In the genomic region with DNA sequence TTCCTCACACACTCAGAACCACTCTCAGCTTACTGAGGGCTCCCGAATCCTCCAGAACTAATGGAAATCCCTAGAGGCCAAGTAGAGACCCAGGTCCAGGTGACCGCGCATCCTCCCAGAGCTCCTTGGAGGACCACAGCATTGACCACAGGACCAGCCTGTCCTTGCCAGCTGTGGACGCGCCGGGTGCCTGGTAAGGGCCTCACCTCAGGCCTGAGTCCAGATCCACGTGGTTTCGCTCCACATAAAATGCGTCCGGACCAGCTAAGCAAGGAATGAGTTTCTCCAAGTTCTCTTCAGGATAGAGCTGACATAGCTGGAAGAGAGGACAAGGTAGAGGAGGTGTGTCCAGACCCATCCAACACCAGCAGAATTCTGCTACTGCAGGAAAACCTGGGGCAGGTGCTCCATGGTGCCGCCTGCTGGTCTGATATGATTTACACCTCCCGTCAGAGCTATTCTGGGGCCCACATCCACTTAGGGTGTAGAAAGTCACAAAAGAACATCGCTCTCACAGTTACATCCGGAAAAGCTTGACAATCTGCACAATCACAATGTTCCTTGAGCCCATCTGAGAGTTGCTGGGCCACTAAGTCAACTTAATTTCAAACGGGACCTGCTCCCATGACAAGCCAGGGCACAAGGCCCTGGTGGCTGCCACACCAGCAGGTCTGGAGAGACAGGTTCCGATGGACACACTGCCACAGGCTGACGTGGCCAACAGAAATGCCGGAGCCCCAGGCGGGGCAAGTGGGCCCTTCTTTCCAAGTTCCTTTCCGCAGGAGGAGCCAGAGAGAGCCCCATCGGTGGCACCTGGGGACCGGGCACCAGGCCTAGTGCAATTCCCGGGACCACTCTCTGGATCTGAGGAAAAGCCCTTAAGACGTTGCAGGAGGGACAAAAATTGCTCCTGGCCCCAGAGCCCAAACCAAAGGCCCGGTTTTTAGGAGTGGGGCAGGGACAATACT, we compare ENCODE assay signal across 1 cellular context.
TF ChIP-seq lines count a peak whose summit lies in the region.

No MANE protein-coding gene starts in this region.

TF ChIP-seq in HCT116, 20 proteins besides CTCF, POLR2A, EP300 and RAD21 (continued from another document):
- TF ChIP-seq, protein P1, sequence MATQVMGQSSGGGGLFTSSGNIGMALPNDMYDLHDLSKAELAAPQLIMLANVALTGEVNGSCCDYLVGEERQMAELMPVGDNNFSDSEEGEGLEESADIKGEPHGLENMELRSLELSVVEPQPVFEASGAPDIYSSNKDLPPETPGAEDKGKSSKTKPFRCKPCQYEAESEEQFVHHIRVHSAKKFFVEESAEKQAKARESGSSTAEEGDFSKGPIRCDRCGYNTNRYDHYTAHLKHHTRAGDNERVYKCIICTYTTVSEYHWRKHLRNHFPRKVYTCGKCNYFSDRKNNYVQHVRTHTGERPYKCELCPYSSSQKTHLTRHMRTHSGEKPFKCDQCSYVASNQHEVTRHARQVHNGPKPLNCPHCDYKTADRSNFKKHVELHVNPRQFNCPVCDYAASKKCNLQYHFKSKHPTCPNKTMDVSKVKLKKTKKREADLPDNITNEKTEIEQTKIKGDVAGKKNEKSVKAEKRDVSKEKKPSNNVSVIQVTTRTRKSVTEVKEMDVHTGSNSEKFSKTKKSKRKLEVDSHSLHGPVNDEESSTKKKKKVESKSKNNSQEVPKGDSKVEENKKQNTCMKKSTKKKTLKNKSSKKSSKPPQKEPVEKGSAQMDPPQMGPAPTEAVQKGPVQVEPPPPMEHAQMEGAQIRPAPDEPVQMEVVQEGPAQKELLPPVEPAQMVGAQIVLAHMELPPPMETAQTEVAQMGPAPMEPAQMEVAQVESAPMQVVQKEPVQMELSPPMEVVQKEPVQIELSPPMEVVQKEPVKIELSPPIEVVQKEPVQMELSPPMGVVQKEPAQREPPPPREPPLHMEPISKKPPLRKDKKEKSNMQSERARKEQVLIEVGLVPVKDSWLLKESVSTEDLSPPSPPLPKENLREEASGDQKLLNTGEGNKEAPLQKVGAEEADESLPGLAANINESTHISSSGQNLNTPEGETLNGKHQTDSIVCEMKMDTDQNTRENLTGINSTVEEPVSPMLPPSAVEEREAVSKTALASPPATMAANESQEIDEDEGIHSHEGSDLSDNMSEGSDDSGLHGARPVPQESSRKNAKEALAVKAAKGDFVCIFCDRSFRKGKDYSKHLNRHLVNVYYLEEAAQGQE (IDR thresholded peaks at IDR 0.05; ENCODE audit: low read depth): no peak
- TF ChIP-seq CBX3 (IDR thresholded peaks at IDR 0.05; ENCODE audit: low read depth): no peak
- TF ChIP-seq MAX (IDR thresholded peaks at IDR 0.05): no peak
- no peak for TF ChIP-seq JUND (IDR thresholded peaks at IDR 0.05)
- TF ChIP-seq, protein P2, sequence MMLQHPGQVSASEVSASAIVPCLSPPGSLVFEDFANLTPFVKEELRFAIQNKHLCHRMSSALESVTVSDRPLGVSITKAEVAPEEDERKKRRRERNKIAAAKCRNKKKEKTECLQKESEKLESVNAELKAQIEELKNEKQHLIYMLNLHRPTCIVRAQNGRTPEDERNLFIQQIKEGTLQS (IDR thresholded peaks at IDR 0.05): no peak
- TF ChIP-seq ZFX (IDR thresholded peaks at IDR 0.05): no peak
- TF ChIP-seq EZH2phosphoT487 (IDR thresholded peaks at IDR 0.05; ENCODE audit: borderline replicate concordance): no peak
- TF ChIP-seq POLR2AphosphoS5 (IDR thresholded peaks at IDR 0.05; ENCODE audit: low read depth, low read length): no peak
- TF ChIP-seq SP1 (IDR thresholded peaks at IDR 0.05; ENCODE audit: low read depth): no peak
- no peak for TF ChIP-seq FOSL1 (IDR thresholded peaks at IDR 0.05; ENCODE audit: low read depth)
- TF ChIP-seq EZH2 (IDR thresholded peaks at IDR 0.05): no peak
- TF ChIP-seq SIN3A (IDR thresholded peaks at IDR 0.05; ENCODE audit: low read depth): no peak
- no peak for TF ChIP-seq SRF (IDR thresholded peaks at IDR 0.05; ENCODE audit: low read depth)
TF ChIP-seq in HCT116: peak in this region for 0.
